In genomic region chr4:103719320-103720204, GRCh38 we compare ENCODE assay signal across 10 cellular contexts. TPM values are rescaled to one million over a fixed set of nuclear protein-coding genes. Genes with fewer than 3 reads are reported as not detected.
DNase-seq lines count a peak whose midpoint lies in the region; ATAC-seq and TF ChIP-seq lines count a peak whose summit lies in the region.
"Had no signal": no experiment of that assay in that cellular context is flagged by ENCODE, and none has a peak within 500 bp of the region (broad histone marks: within the 10 kb centered on the region; RNA-seq: fewer than 3 reads in every experiment).

Gene TACR3 (minus strand): TSS chr4:103719985. CDS start chr4:103719675, 310 bp downstream.

- H3K4me2 ChIP-seq in OCI-LY7 (ENCODE audit: low read length), result no peak within 1 kb of the TSS

- H3K27ac ChIP-seq in gastrocnemius medialis (no peak within 1 kb of the TSS), OCI-LY7 (ENCODE audit: low read depth, low read length, poor library complexity, severe bottlenecking) (no peak within 1 kb of the TSS)
- H3K27ac ChIP-seq: Peyer's patch had no signal

- no peaks in the 10 kb centered on the region for H4K20me1 ChIP-seq in OCI-LY7 (ENCODE audit: insufficient read depth, low read length)

- CTCF ChIA-PET in OCI-LY7 (lab: Charles Lee; ENCODE audit: unreplicated experiment), result no interaction called here

- H3K4me3 ChIP-seq in gastrocnemius medialis, result peak within 1 kb of the TSS; percentile 13 to 32 (median 24)
- no peak within 1 kb of the TSS for H3K4me3 ChIP-seq in OCI-LY7 (ENCODE audit: low read depth, low read length, poor library complexity, severe bottlenecking)

- intact Hi-C loops in gastrocnemius medialis (cut with DNase I; ENCODE audit: low total_unique reads) (no loop called here), OCI-LY7 (cut with micrococcal nuclease; ENCODE audit: unreplicated experiment) (no loop called here)

- no peaks in the 10 kb centered on the region for H3K79me2 ChIP-seq in OCI-LY7 (ENCODE audit: insufficient read depth, low read depth, low read length)

- H3K9me2 ChIP-seq in OCI-LY7 (ENCODE audit: insufficient read depth, low read length), result no peaks in the 10 kb centered on the region

- H3K9me3 ChIP-seq in gastrocnemius medialis, result no peaks in the 10 kb centered on the region
- no peaks in the 10 kb centered on the region for H3K9me3 ChIP-seq in OCI-LY7 (ENCODE audit: low read length)
- H3K9me3 ChIP-seq: Peyer's patch had no signal

- TF ChIP-seq CTCF in GM13977 (IDR thresholded peaks at IDR 0.05; ENCODE audit: extremely low read depth, insufficient read depth, missing control alignments) (no peak), gastrocnemius medialis (IDR thresholded peaks at IDR 0.05 in 4 of 5, conservative IDR thresholded peaks at IDR 0.05 in 1 of 5) (no peak), OCI-LY7 (conservative IDR thresholded peaks at IDR 0.05; ENCODE audit: low read length) (no peak)

- peaks cover 0 to 8% (median 5%) of the 10 kb centered on the region in 3 donors for H3K27me3 ChIP-seq in gastrocnemius medialis
- H3K27me3 ChIP-seq: Peyer's patch had no signal

- H3K4me1 ChIP-seq in gastrocnemius medialis, result peaks cover 0 to 5% of the 10 kb centered on the region in 2 donors
- H3K4me1 ChIP-seq in OCI-LY7 (ENCODE audit: insufficient read depth, low read length, poor library complexity, severe bottlenecking), result no peaks in the 10 kb centered on the region
- H3K4me1 ChIP-seq: Peyer's patch had no signal

- no peaks in the 10 kb centered on the region for H3K36me3 ChIP-seq in gastrocnemius medialis
- H3K36me3 ChIP-seq in OCI-LY7 (ENCODE audit: insufficient read depth, low read length), result no peaks in the 10 kb centered on the region
- H3K36me3 ChIP-seq: Peyer's patch had no signal

- BruUV-seq in OCI-LY7 (replicated peaks; lab: Mats Ljungman, UMichigan), result no TSS peak

- ATAC-seq in SK-N-SH treated with all-trans-retinoic acid at 6 μM for 48 hours (peak; percentile 55), gastrocnemius medialis (no peak), GM18868 (IDR thresholded peaks at IDR 0.05; ENCODE audit: unreplicated experiment) (no peak), HG02973 (IDR thresholded peaks at IDR 0.05; ENCODE audit: unreplicated experiment) (no peak)

- TF ChIP-seq POLR2A in gastrocnemius medialis (IDR thresholded peaks at IDR 0.05), result no peak

- in situ Hi-C loops in GM13977 (cut with MboI; ENCODE audit: low pct_unique_long_range_greater_than_20kb, low sequenced_read_pairs, unreplicated experiment) (no loop called here), gastrocnemius medialis (cut with MboI; ENCODE audit: low sequenced_read_pairs in 4 of 4) (no loop called here)

- DNase-seq in GM13977 (ENCODE audit: low spot score) (peak; percentile 15), iPS-NIHi11 (ENCODE audit: low spot score) (peak; percentile 68), gastrocnemius medialis (no peak), OCI-LY7 (ENCODE audit: low spot score) (no peak), AG08395 (ENCODE audit: low spot score) (no peak)
- DNase-seq: activated CD4-positive, alpha-beta memory T cell treated with anti-CD3 and anti-CD28 coated beads for 36 hours; Peyer's patch had no signal

- no peak within 1 kb of the TSS for H2AFZ ChIP-seq in OCI-LY7 (ENCODE audit: low read length)

- POLR2A ChIA-PET in OCI-LY7 (lab: Charles Lee), result no interaction called here

TF ChIP-seq in SK-N-SH treated with all-trans-retinoic acid at 6 μM for 48 hours, 23 proteins besides CTCF, POLR2A, EP300 and RAD21 (continues in another document):
- TF ChIP-seq CSDC2 (CRISPR knock-in tag; IDR thresholded peaks at IDR 0.05), result no peak
- no peak for TF ChIP-seq TOX (CRISPR knock-in tag; IDR thresholded peaks at IDR 0.05; ENCODE audit: borderline replicate concordance)
- TF ChIP-seq POU6F1 (CRISPR knock-in tag; IDR thresholded peaks at IDR 0.05; ENCODE audit: borderline replicate concordance, low read depth), result no peak
- TF ChIP-seq BACH2 (CRISPR knock-in tag; IDR thresholded peaks at IDR 0.05; ENCODE audit: borderline replicate concordance), result no peak
- TF ChIP-seq ZC3H10 (CRISPR knock-in tag; IDR thresholded peaks at IDR 0.05), result no peak
- no peak for TF ChIP-seq ZFP30 (CRISPR knock-in tag; IDR thresholded peaks at IDR 0.05)
- no peak for TF ChIP-seq ARNTL (CRISPR knock-in tag; IDR thresholded peaks at IDR 0.05; ENCODE audit: borderline replicate concordance, low read depth)
- no peak for TF ChIP-seq PPARA (CRISPR knock-in tag; IDR thresholded peaks at IDR 0.05; ENCODE audit: borderline replicate concordance)
- no peak for TF ChIP-seq PATZ1 (CRISPR knock-in tag; IDR thresholded peaks at IDR 0.05; ENCODE audit: borderline replicate concordance)
- TF ChIP-seq RARB (CRISPR knock-in tag; IDR thresholded peaks at IDR 0.05), result no peak
- TF ChIP-seq CREB5 (CRISPR knock-in tag; IDR thresholded peaks at IDR 0.05; ENCODE audit: low read depth), result no peak
- no peak for TF ChIP-seq ZFP3 (CRISPR knock-in tag; IDR thresholded peaks at IDR 0.05)
- no peak for TF ChIP-seq TSHZ2 (CRISPR knock-in tag; IDR thresholded peaks at IDR 0.05)

RNA-seq across cellular contexts. Expression of gene TACR3, which starts in this region (rescaled TPM):
- total RNA-seq in gastrocnemius medialis (under 1 TPM in 1 of 4 donors, not detected in 3; 0.10 TPM), OCI-LY7 (2022) (not detected in 2 replicates)
- not detected in 2 replicates for total RNA-seq in OCI-LY7 (2014; rRNA removed; shearing (Covaris generic))
- total RNA-seq: activated CD4-positive, alpha-beta memory T cell treated with anti-CD3 and anti-CD28 coated beads for 36 hours; Peyer's patch had no signal

Comparison
In these comparisons a context has a peak if more than half of its experiments do, and no peak if none do; other contexts are left out.
1. DNase-seq: peak in GM13977 (single experiment) and iPS-NIHi11 (single experiment); none in gastrocnemius medialis (0 of 2), OCI-LY7 (single experiment) and AG08395 (single experiment).